34 cellular contexts compared by ENCODE assay signal in genomic region chr20:14573676-14574075, GRCh38.
"Had no signal": no experiment of that assay in that cellular context is flagged by ENCODE, and none has a peak within 500 bp of the region (broad histone marks: within the 10 kb centered on the region; RNA-seq: fewer than 3 reads in every experiment).

No MANE protein-coding gene starts in this region.

- H3K27me3 ChIP-seq: adrenal gland, body of pancreas, brain microvascular endothelial cell, breast epithelium had no signal

- H3K27ac ChIP-seq: adrenal gland, body of pancreas, brain microvascular endothelial cell, breast epithelium, VCaP had no signal

- FAIRE-seq: astrocyte, TTC549 had no signal

- H3K9me3 ChIP-seq: adrenal gland, body of pancreas, breast epithelium had no signal

- DNase-seq: activated B cell treated with CpG ODN at 0.5 μM for 24 hours; activated CD4-positive, alpha-beta memory T cell treated with anti-CD3 and anti-CD28 coated beads for 36 hours; activated CD4-positive, alpha-beta T cell treated with anti-CD3 and anti-CD28 coated beads for 4 hours; activated CD4-positive, alpha-beta T cell treated with anti-CD3 and anti-CD28 coated beads, Interleukin-2, amount 10 ng/mL, durations not matched to agents 24 days and 14 days; activated CD4-positive, alpha-beta T cell treated with anti-CD3 and anti-CD28 coated beads, Interleukin-2, amount 50 U/mL, for 1 hour; activated CD4-positive, alpha-beta T cell treated with anti-CD3 and anti-CD28 coated beads, Interleukin-2, amount 50 U/mL, for 4 hours; activated CD4-positive, CD25-positive, alpha-beta regulatory T cell treated with anti-CD3 and anti-CD28 coated beads, Interleukin-2, amount 50 U/mL, for 72 hours; activated CD8-positive, alpha-beta memory T cell treated with anti-CD3 and anti-CD28 coated beads, Interleukin-2, amount 50 U/mL, for 4 hours; activated CD8-positive, alpha-beta T cell treated with anti-CD3 and anti-CD28 coated beads for 36 hours; activated effector memory CD4-positive, alpha-beta T cell treated with anti-CD3 and anti-CD28 coated beads, Interleukin-2, amount 50 U/mL, for 16 hours; activated gamma-delta T cell treated with Interleukin-2 at 50 U/mL for 16 hours; activated naive CD4-positive, alpha-beta T cell; activated naive CD4-positive, alpha-beta T cell treated with anti-CD3 and anti-CD28 coated beads for 36 hours; activated naive CD4-positive, alpha-beta T cell treated with anti-CD3 and anti-CD28 coated beads, Interleukin-2, amount 50 U/mL, for 16 hours; activated naive CD8-positive, alpha-beta T cell treated with anti-CD3 and anti-CD28 coated beads for 36 hours; activated T-cell treated with anti-CD3 and anti-CD28 coated beads for 4 hours; activated T-cell treated with anti-CD3 and anti-CD28 coated beads, Interleukin-2, amount 50 U/mL, for 1 hour; activated T-cell treated with anti-CD3 and anti-CD28 coated beads, Interleukin-2, amount 50 U/mL, for 4 hours; activated T-cell treated with anti-CD3 and anti-CD28 coated beads, Interleukin-2, amount 50 U/mL, for 72 hours; adrenal gland; amniotic stem cell; aorta; body of pancreas; brain microvascular endothelial cell; central memory CD4-positive, alpha-beta T cell; T-helper 1 cell; T-helper 2 cell; T-helper 9 cell had no signal

- H3K4me3 ChIP-seq: adrenal gland, body of pancreas, breast epithelium had no signal

- ATAC-seq: activated CD8-positive, alpha-beta T cell treated with anti-CD3 and anti-CD28 coated beads for 36 hours; activated naive CD4-positive, alpha-beta T cell treated with anti-CD3 and anti-CD28 coated beads, Interleukin-2, amount 50 U/mL, for 72 hours; activated T-cell treated with anti-CD3 and anti-CD28 coated beads, Interleukin-2, amount 50 U/mL, for 4 hours; activated T-cell treated with anti-CD3 and anti-CD28 coated beads, Interleukin-2, amount 50 U/mL, for 72 hours; activated T-helper 17 cell treated with anti-CD3 and anti-CD28 coated beads, Interleukin-2, amount 50 U/mL, for 72 hours; body of pancreas had no signal

- H3K4me1 ChIP-seq: adrenal gland, breast epithelium had no signal

- H3K36me3 ChIP-seq: adrenal gland, brain microvascular endothelial cell, breast epithelium had no signal
